Comparison of ENCODE assay signal across 23 cellular contexts in the genomic region with DNA sequence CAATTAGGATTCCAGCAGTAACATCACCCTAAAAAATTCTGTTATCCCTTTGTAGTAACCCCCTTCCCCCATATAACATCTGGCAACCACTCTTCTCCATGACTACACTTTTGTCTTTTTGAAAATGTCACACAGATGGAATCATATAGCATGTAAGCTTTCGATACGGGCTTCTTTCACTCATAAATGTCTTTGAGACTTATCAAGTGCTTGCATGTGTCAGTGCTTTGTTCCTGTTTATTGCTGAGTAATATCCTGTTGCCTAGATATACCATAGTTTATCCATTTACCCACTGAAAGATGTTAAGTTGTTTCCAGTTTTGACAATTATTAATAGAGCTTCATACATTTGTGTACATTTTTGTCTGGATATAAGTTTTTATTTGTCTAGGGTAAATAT. TPM values are rescaled to one million over a fixed set of nuclear protein-coding genes. Genes with fewer than 3 reads are reported as not detected.
DNase-seq lines count a peak whose midpoint lies in the region; ATAC-seq, FAIRE-seq and TF ChIP-seq lines count a peak whose summit lies in the region.
"Had no signal": no experiment of that assay in that cellular context is flagged by ENCODE, and none has a peak within 500 bp of the region (broad histone marks: within the 10 kb centered on the region; RNA-seq: fewer than 3 reads in every experiment).

No MANE protein-coding gene starts in this region.

- no peaks in the 10 kb centered on the region for H3K79me2 ChIP-seq in PC-3 (ENCODE audit: low read length)
- H3K79me2 ChIP-seq in K562 (ENCODE audit: control insufficient read depth, insufficient read depth, low read length): no peaks in the 10 kb centered on the region

- no TSS peak for BruUV-seq in PC-3 (replicated peaks; lab: Mats Ljungman, UMichigan)
- BruUV-seq in K562 (replicated peaks; lab: Mats Ljungman, UMichigan): no TSS peak
- no TSS peak for BruUV-seq in A673 (replicated peaks; lab: Mats Ljungman, UMichigan)

- ATAC-seq in PC-3 (no peak), K562 (peak; percentile 79), GM19452 (IDR thresholded peaks at IDR 0.05; ENCODE audit: unreplicated experiment) (no peak)
- ATAC-seq: A549; CD8-positive, alpha-beta T cell; Panc1; T-cell had no signal

- H2AFZ ChIP-seq in PC-3 (ENCODE audit: low read length) (no peak overlapping the region), K562 (ENCODE audit: low read depth, low read length) (no peak overlapping the region)

- TF ChIP-seq POLR2A in K562 (conservative IDR thresholded peaks at IDR 0.05): no peak

- no peak overlapping the region for H3K9ac ChIP-seq in PC-3 (ENCODE audit: low read length)
- H3K9ac ChIP-seq in K562 (ENCODE audit: insufficient read depth in 1 of 2, low read depth in 2 of 2, low read length in 2 of 2): 0 out of 4 replicates have a peak overlapping the region, but pooled peaks of 1 of the 2 experiments have one; percentile 17

- H3K9me1 ChIP-seq in K562 (ENCODE audit: control insufficient read depth, insufficient read depth, low read length): no peaks in the 10 kb centered on the region

- DNase-seq in CD1c-positive myeloid dendritic cell (ENCODE audit: extremely low spot score) (peak; percentile 4), ELR (ENCODE audit: low read depth) (peak; percentile 38), PC-3 (peak; percentile 10), K562 (ENCODE audit: extremely low read depth in 1 of 4, low spot score in 3 of 4) (peak; percentile 38 to 79 (median 48)), DMS153 treated with DMSO at 0.1 percent for 48 hours (lab: John Stamatoyannopoulos, UW; ENCODE audit: unreplicated experiment) (no peak), A673 (ENCODE audit: low spot score) (no peak)
- DNase-seq: C1 segment of cervical spinal cord; CD8-positive, alpha-beta T cell; DMS 273 treated with DMSO at 0.1 percent for 48 hours; DMS79 treated with DMSO at 0.1 percent for 48 hours; Karpas-422; NCI-H1105 treated with DMSO at 0.1 percent for 48 hours; NCI-H2029 treated with DMSO at 0.1 percent for 48 hours; NCI-H446 treated with DMSO at 0.1 percent for 48 hours; NCI-H82; NK-92 treated with Interleukin-12 subunit alpha and Interleukin-12 subunit beta, amount 100 ng/mL, for 24 hours; SHP77 treated with DMSO at 0.1 percent for 48 hours; T-cell had no signal

- 0% methylated on average over 2 of the region's 2 CpGs for WGBS in K562 (ENCODE audit: insufficient coverage, low coverage, missing lambda C conversion rate)

- no peak overlapping the region for H3K4me3 ChIP-seq in PC-3 (ENCODE audit: low read length)
- H3K4me3 ChIP-seq in K562: no peak overlapping the region
- H3K4me3 ChIP-seq in A673 (ENCODE audit: low read depth, low read length, poor library complexity, severe bottlenecking): no peak overlapping the region
- H3K4me3 ChIP-seq: A549 had no signal

- H3K9me3 ChIP-seq in PC-3 (ENCODE audit: low read length) (no peaks in the 10 kb centered on the region), K562 (replicated peaks; ENCODE audit: control insufficient read depth, insufficient read depth, low read depth, low read length) (peaks cover 12% of the 10 kb centered on the region), A673 (ENCODE audit: low read depth, low read length, poor library complexity, severe bottlenecking) (no peaks in the 10 kb centered on the region)

- no peak for TF ChIP-seq CTCF in PC-3 (conservative IDR thresholded peaks at IDR 0.05; ENCODE audit: low read depth, low read length)
- no peak for TF ChIP-seq CTCF in K562 (IDR thresholded peaks at IDR 0.05 in 2 of 3, conservative IDR thresholded peaks at IDR 0.05 in 1 of 3; ENCODE audit: insufficient read depth in 2 of 3, low read depth in 1 of 3, low read length in 3 of 3)
- no peak for TF ChIP-seq CTCF in A673 (conservative IDR thresholded peaks at IDR 0.05; ENCODE audit: low read depth, low read length)

- TF ChIP-seq RAD21 in K562 (CRISPR knock-in tag; conservative IDR thresholded peaks at IDR 0.05 in 1 of 2, IDR thresholded peaks at IDR 0.05 in 1 of 2): no peak

- H3K4me1 ChIP-seq in PC-3 (ENCODE audit: insufficient read depth, low read length) (no peaks in the 10 kb centered on the region), K562 (replicated peaks in 1 of 2; ENCODE audit: control insufficient read depth in 2 of 2, insufficient read depth in 2 of 2, low read length in 2 of 2) (peaks cover 0 to 32% of the 10 kb centered on the region in 2 experiments; a peak in 3 of 5 replicates), A673 (ENCODE audit: insufficient read depth, low read length, poor library complexity, severe bottlenecking) (no peaks in the 10 kb centered on the region)
- H3K4me1 ChIP-seq: A549 had no signal

- in situ Hi-C loops in K562 (cut with MboI): no loop called here

- no peak overlapping the region for H3K27ac ChIP-seq in PC-3 (ENCODE audit: low read length)
- H3K27ac ChIP-seq in K562 (ENCODE audit: extremely low read depth, low read depth, low read length): peak overlapping the region; percentile 81; the same call in 2 of the 3 replicates
- no peak overlapping the region for H3K27ac ChIP-seq in A673 (ENCODE audit: low read depth, low read length, poor library complexity, severe bottlenecking)
- H3K27ac ChIP-seq: A549 had no signal

- TF ChIP-seq EP300 in K562 (IDR thresholded peaks at IDR 0.05; ENCODE audit: low read length): peak; percentile 92

- no peaks in the 10 kb centered on the region for H3F3A ChIP-seq in PC-3 (ENCODE audit: low read length, unreplicated experiment)

- no peaks in the 10 kb centered on the region for H3K9me2 ChIP-seq in PC-3 (replicated peaks; ENCODE audit: low read length)

- H3K4me2 ChIP-seq in PC-3 (ENCODE audit: low read length): no peak overlapping the region
- H3K4me2 ChIP-seq in K562 (ENCODE audit: insufficient read depth, low read length): no peak overlapping the region
- H3K4me2 ChIP-seq: A549 had no signal

- FAIRE-seq in K562 (lab: Jason Lieb, UNC): peak; percentile 26
- FAIRE-seq: A549, GM12892 had no signal

- CTCF ChIA-PET in PC-3 (lab: Charles Lee) (no interaction called here), K562 (lab: Yijun Ruan, JAX; ENCODE audit: low intra/inter-chr PET ratio) (no interaction called here), A673 (lab: Charles Lee) (no interaction called here)

- POLR2A ChIA-PET in PC-3 (lab: Charles Lee; ENCODE audit: unreplicated experiment) (no interaction called here), K562 (lab: Yijun Ruan, JAX) (no interaction called here), A673 (lab: Charles Lee; ENCODE audit: low non-redundant PET) (no interaction called here)

- H4K20me1 ChIP-seq in PC-3 (ENCODE audit: low read length) (no peaks in the 10 kb centered on the region), K562 (replicated peaks; ENCODE audit: control insufficient read depth, insufficient read depth, low read length) (no peaks in the 10 kb centered on the region)

- intact Hi-C loops in PC-3 (cut with micrococcal nuclease) (no loop called here), K562 (cut with micrococcal nuclease) (no loop called here), A673 (cut with micrococcal nuclease; ENCODE audit: unreplicated experiment) (no loop called here)

- H3K27me3 ChIP-seq in PC-3 (ENCODE audit: low read length): peaks cover 21% of the 10 kb centered on the region
- no peaks in the 10 kb centered on the region for H3K27me3 ChIP-seq in K562 (ENCODE audit: control insufficient read depth in 2 of 2, insufficient read depth in 2 of 2, low read length in 2 of 2)
- peaks cover 30% of the 10 kb centered on the region for H3K27me3 ChIP-seq in A673 (replicated peaks; ENCODE audit: insufficient read depth, low read depth, low read length, poor library complexity)

- H3K36me3 ChIP-seq in PC-3 (ENCODE audit: low read depth, low read length) (no peaks in the 10 kb centered on the region), K562 (ENCODE audit: control insufficient read depth, insufficient read depth, low read length) (peaks cover 3% of the 10 kb centered on the region; the same call in 1 of the 3 replicates), A673 (ENCODE audit: insufficient read depth, low read length, poor library complexity, severe bottlenecking) (no peaks in the 10 kb centered on the region)

RNA-seq across cellular contexts. Expression of a gene that starts 10.4 kb away (rescaled TPM):
- total RNA-seq in PC-3 (2014; rRNA removed) (21.4 and 24.9 TPM in 2 replicates), K562 (2014; rRNA removed) (4.2 and 5.7 TPM in 2 replicates), K562 (2014; rRNA removed; fragmentation: Illumina TruSeq; extraction: Trizol) (0.80 and 0.98 TPM in 2 replicates), K562 (2015; rRNA removed; fragmentation: Illumina TruSeq; extraction: Trizol) (1.3 and 1.4 TPM in 2 replicates), K562 (2021) (3.9 TPM in 2 replicates), A673 (2021) (0.43 and 0.81 TPM in 2 replicates)
- 3.4 and 5.0 TPM in 2 replicates for total RNA-seq in K562 (2011; cell fraction: chromatin; rRNA removed; ENCODE audit: low replicate concordance)
- total RNA-seq in K562 (2011; cell fraction: nucleolus; rRNA removed): 2.8 TPM in 2 replicates
- total RNA-seq in K562 (2011; cell fraction: nucleoplasm; rRNA removed): 2.8 and 3.2 TPM in 2 replicates
- polyA plus RNA-seq in K562 (2011; rRNA removed) (1.1 and 1.4 TPM in 2 replicates), K562 (2014; fragmentation: Illumina TruSeq; extraction: Trizol) (1.5 and 2.1 TPM in 2 replicates), K562 (2014; fragmentation: Nextera tagmentation; extraction: Ambion mirVana) (under 1 TPM; 0.03 to 0.08 TPM), K562 (2014; rRNA removed) (2.1 and 2.8 TPM in 2 replicates)
- polyA plus RNA-seq in K562 (2011; cell fraction: cytosol; rRNA removed): 1.2 and 3.1 TPM in 2 replicates
- polyA plus RNA-seq in K562 (2011; cell fraction: nucleus; rRNA removed): 3.4 and 6.9 TPM in 2 replicates
- polyA plus RNA-seq in K562 (2012): 1.4 and 2.6 TPM in 2 replicates
- 0.69 and 0.91 TPM in 2 replicates for polyA minus RNA-seq in K562 (2011; rRNA and poly(A)+ RNA removed)
- 2.2 and 2.4 TPM in 2 replicates for polyA minus RNA-seq in K562 (2011; cell fraction: cytosol; rRNA and poly(A)+ RNA removed)
- 1.3 and 1.6 TPM in 2 replicates for polyA minus RNA-seq in K562 (2011; cell fraction: nucleus; rRNA and poly(A)+ RNA removed)

RNA-seq across cellular contexts. Expression of a gene that starts 29.8 kb away (rescaled TPM):
- total RNA-seq in PC-3 (2014; rRNA removed) (0.11 and 0.58 TPM in 2 replicates), K562 (2014; rRNA removed) (0.45 TPM in 2 replicates), K562 (2014; rRNA removed; fragmentation: Illumina TruSeq; extraction: Trizol) (0.44 and 1.1 TPM in 2 replicates), K562 (2015; rRNA removed; fragmentation: Illumina TruSeq; extraction: Trizol) (0.23 and 0.29 TPM in 2 replicates), K562 (2021) (1.3 and 1.7 TPM in 2 replicates), A673 (2021) (not detected in 2 replicates)
- 1.6 and 7.8 TPM in 2 replicates for total RNA-seq in K562 (2011; cell fraction: chromatin; rRNA removed; ENCODE audit: low replicate concordance)
- total RNA-seq in K562 (2011; cell fraction: nucleolus; rRNA removed): 1.5 and 2.0 TPM in 2 replicates
- 3.7 and 4.1 TPM in 2 replicates for total RNA-seq in K562 (2011; cell fraction: nucleoplasm; rRNA removed)
- polyA plus RNA-seq in K562 (2011; rRNA removed) (1.4 and 1.7 TPM in 2 replicates), K562 (2014; fragmentation: Illumina TruSeq; extraction: Trizol) (0.65 and 0.69 TPM in 2 replicates), K562 (2014; fragmentation: Nextera tagmentation; extraction: Ambion mirVana) (under 1 TPM in 1 of 2 experiments, not detected in 1; 0.17 TPM), K562 (2014; rRNA removed) (0.24 and 0.42 TPM in 2 replicates)
- 0.03 and 0.24 TPM in 2 replicates for polyA plus RNA-seq in K562 (2011; cell fraction: cytosol; rRNA removed)
- polyA plus RNA-seq in K562 (2011; cell fraction: nucleus; rRNA removed): 0.82 and 1.4 TPM in 2 replicates
- polyA plus RNA-seq in K562 (2012): 0.42 and 0.53 TPM in 2 replicates
- 2.1 and 2.6 TPM in 2 replicates for polyA minus RNA-seq in K562 (2011; rRNA and poly(A)+ RNA removed)
- 0.86 and 1.2 TPM in 2 replicates for polyA minus RNA-seq in K562 (2011; cell fraction: cytosol; rRNA and poly(A)+ RNA removed)
- polyA minus RNA-seq in K562 (2011; cell fraction: nucleus; rRNA and poly(A)+ RNA removed): 2.0 and 3.7 TPM in 2 replicates
- total RNA-seq: CD8-positive, alpha-beta T cell; HT-29 had no signal
- polyA plus RNA-seq: A549 had no signal

RNA-seq across cellular contexts. Expression of a gene that starts 52.4 kb away (rescaled TPM):
- not detected in 2 replicates for total RNA-seq in PC-3 (2014; rRNA removed)
- total RNA-seq in K562 (2011; cell fraction: chromatin; rRNA removed; ENCODE audit: low replicate concordance): 0.19 and 0.33 TPM in 2 replicates
- not detected in 2 replicates for total RNA-seq in K562 (2011; cell fraction: nucleolus; rRNA removed)
- not detected in 2 replicates for total RNA-seq in K562 (2011; cell fraction: nucleoplasm; rRNA removed)
- not detected in 2 replicates for total RNA-seq in K562 (2014; rRNA removed)
- total RNA-seq in K562 (2014; rRNA removed; fragmentation: Illumina TruSeq; extraction: Trizol): 0.19 TPM in 1 of 2 replicates, not detected in the other
- total RNA-seq in K562 (2015; rRNA removed; fragmentation: Illumina TruSeq; extraction: Trizol): 0.15 TPM in 1 of 2 replicates, not detected in the other
- 0.11 TPM in 1 of 2 replicates, not detected in the other for total RNA-seq in K562 (2021)
- polyA plus RNA-seq in K562 (2011; rRNA removed): 0.24 and 0.49 TPM in 2 replicates
- polyA plus RNA-seq in K562 (2011; cell fraction: cytosol; rRNA removed): 0.25 TPM in 1 of 2 replicates, not detected in the other
- 0.27 and 0.74 TPM in 2 replicates for polyA plus RNA-seq in K562 (2011; cell fraction: nucleus; rRNA removed)
- 0.08 and 0.32 TPM in 2 replicates for polyA plus RNA-seq in K562 (2012)
- 0.18 TPM in 1 of 2 replicates, not detected in the other for polyA plus RNA-seq in K562 (2014; fragmentation: Illumina TruSeq; extraction: Trizol)
- under 1 TPM; 0.03 to 0.06 TPM for polyA plus RNA-seq in K562 (2014; fragmentation: Nextera tagmentation; extraction: Ambion mirVana)
- polyA plus RNA-seq in K562 (2014; rRNA removed): 0.07 and 0.15 TPM in 2 replicates
- 0.45 TPM in 1 of 2 replicates, not detected in the other for polyA minus RNA-seq in K562 (2011; rRNA and poly(A)+ RNA removed)
- not detected in 2 replicates for polyA minus RNA-seq in K562 (2011; cell fraction: cytosol; rRNA and poly(A)+ RNA removed)
- 0.13 TPM in 1 of 2 replicates, not detected in the other for polyA minus RNA-seq in K562 (2011; cell fraction: nucleus; rRNA and poly(A)+ RNA removed)
- not detected in 2 replicates for total RNA-seq in A673 (2021)
- total RNA-seq: CD8-positive, alpha-beta T cell had no signal

Comparison
In these comparisons a context has a peak if more than half of its experiments do, and no peak if none do; other contexts are left out.
1. DNase-seq: peak in CD1c-positive myeloid dendritic cell (single experiment), ELR (single experiment), PC-3 (single experiment) and K562 (4 of 4); none in DMS153 treated with DMSO at 0.1 percent for 48 hours (single experiment) and A673 (single experiment).